12 cellular contexts compared by ENCODE assay signal in the genomic region with DNA sequence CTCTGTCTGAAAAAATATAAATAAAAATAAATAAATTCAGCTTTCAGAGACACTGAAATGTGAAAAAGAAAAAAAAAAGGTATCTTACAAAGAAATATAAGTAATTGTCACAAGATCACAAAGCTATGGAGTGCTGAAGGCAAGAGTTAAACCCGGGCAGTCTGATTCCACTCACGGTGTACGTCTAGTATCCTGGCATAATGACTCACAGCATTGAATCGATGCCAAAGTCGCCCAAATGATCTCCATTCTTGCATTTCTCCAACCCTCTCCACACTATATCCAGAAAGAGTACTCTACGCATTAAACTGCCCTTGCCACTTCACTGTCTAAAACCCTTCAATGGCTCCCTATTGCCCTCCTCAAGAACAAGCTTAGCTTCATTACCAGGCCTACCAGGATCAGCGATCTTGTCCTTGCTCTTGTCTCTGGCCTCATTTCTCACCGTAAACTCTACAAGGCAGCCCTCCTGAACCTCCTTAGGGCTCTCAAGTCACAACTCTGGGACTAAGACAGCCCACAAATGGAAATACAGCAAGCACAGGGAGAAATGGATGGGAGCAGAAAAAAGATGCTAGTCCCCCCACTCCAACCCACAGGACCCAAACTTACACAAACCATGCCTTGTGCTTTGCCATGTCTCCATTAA. TPM values are rescaled to one million over a fixed set of nuclear protein-coding genes. Genes with fewer than 3 reads are reported as not detected.
DNase-seq lines count a peak whose midpoint lies in the region; ATAC-seq and TF ChIP-seq lines count a peak whose summit lies in the region.
"Had no signal": no experiment of that assay in that cellular context is flagged by ENCODE, and none has a peak within 500 bp of the region (broad histone marks: within the 10 kb centered on the region; RNA-seq: fewer than 3 reads in every experiment).

No MANE protein-coding gene starts in this region.

- CTCF ChIA-PET in PC-9 (lab: Charles Lee), result no interaction called here

- H3K4me1 ChIP-seq in PC-9 (replicated peaks; ENCODE audit: insufficient read depth) (peaks cover 14% of the 10 kb centered on the region), esophagus muscularis mucosa (peaks cover 0 to 35% (median 4%) of the 10 kb centered on the region in 4 donors), Karpas-422 (ENCODE audit: low read length) (peaks cover 23% of the 10 kb centered on the region)

- ATAC-seq in HG03565 (IDR thresholded peaks at IDR 0.05; ENCODE audit: unreplicated experiment), result no peak
- ATAC-seq: natural killer cell treated with Interleukin-12 subunit alpha and Interleukin-12 subunit beta and Interleukin-15 and Interleukin-18, amount 100 ng/mL, for 72 hours had no signal

- H3K27ac ChIP-seq in PC-9, result peak overlapping the region; percentile 24; the same call in 1 of the 2 replicates
- no peak overlapping the region for H3K27ac ChIP-seq in esophagus muscularis mucosa (replicated peaks in 1 of 4)
- no peak overlapping the region for H3K27ac ChIP-seq in Karpas-422 (ENCODE audit: low read length)

- H3K4me3 ChIP-seq in PC-9 (no peak overlapping the region), esophagus muscularis mucosa (no peak overlapping the region), Karpas-422 (ENCODE audit: low read length) (no peak overlapping the region)

- POLR2A ChIA-PET in PC-9 (lab: Charles Lee; ENCODE audit: unreplicated experiment), result interaction anchor here (0.5 kb wide), 1 partner anchor 81 kb away, joined by 4 read pairs; no protein-coding TSS in a partner anchor

- BruUV-seq in PC-9 (replicated peaks; lab: Mats Ljungman, UMichigan), result no TSS peak

- peaks cover 5% of the 10 kb centered on the region; the same call in 1 of the 2 replicates for H3F3A ChIP-seq in PC-9 (ENCODE audit: insufficient read depth, low read depth)

- H4K20me1 ChIP-seq in PC-9 (ENCODE audit: insufficient read depth), result no peaks in the 10 kb centered on the region
- no peaks in the 10 kb centered on the region for H4K20me1 ChIP-seq in Karpas-422 (ENCODE audit: insufficient read depth, low read depth, low read length)

- H3K9me3 ChIP-seq in PC-9 (ENCODE audit: insufficient read depth, low read depth) (no peaks in the 10 kb centered on the region), esophagus muscularis mucosa (no peaks in the 10 kb centered on the region), Karpas-422 (ENCODE audit: low read length) (no peaks in the 10 kb centered on the region)

- intact Hi-C loops in PC-9 (cut with micrococcal nuclease; ENCODE audit: unreplicated experiment) (no loop called here), esophagus muscularis mucosa (cut with DNase I) (no loop called here)

- H3K27me3 ChIP-seq in PC-9 (ENCODE audit: insufficient read depth, low read depth) (no peaks in the 10 kb centered on the region), esophagus muscularis mucosa (no peaks in the 10 kb centered on the region), Karpas-422 (ENCODE audit: low read length) (no peaks in the 10 kb centered on the region)

- H3K4me2 ChIP-seq in PC-9, result no peak overlapping the region
- H3K4me2 ChIP-seq in Karpas-422 (ENCODE audit: low read depth, low read length, poor library complexity, severe bottlenecking), result no peak overlapping the region

- TF ChIP-seq EP300 in esophagus muscularis mucosa (IDR thresholded peaks at IDR 0.05), result no peak

- H2AFZ ChIP-seq in PC-9 (no peak overlapping the region), Karpas-422 (ENCODE audit: low read length) (no peak overlapping the region)

- no peaks in the 10 kb centered on the region for H3K9me2 ChIP-seq in PC-9 (ENCODE audit: insufficient read depth)
- no peaks in the 10 kb centered on the region for H3K9me2 ChIP-seq in Karpas-422 (replicated peaks; ENCODE audit: insufficient read depth, low read length)

- H3K79me2 ChIP-seq in PC-9 (ENCODE audit: low read depth), result 0 out of 2 replicates have a peak, but pooled peaks cover 3% of the 10 kb centered on the region
- H3K79me2 ChIP-seq in Karpas-422 (ENCODE audit: low read length), result peaks cover 99% of the 10 kb centered on the region

- no peak for TF ChIP-seq POLR2A in esophagus muscularis mucosa (IDR thresholded peaks at IDR 0.05; ENCODE audit: low read depth)

- DNase-seq in H4 (ENCODE audit: low spot score) (peak; percentile 71), PC-9 (peak in 1 of 2 experiments; percentile 22), esophagus muscularis mucosa (ENCODE audit: extremely low spot score) (peak; percentile 70), renal cortical epithelial cell (ENCODE audit: low read depth) (peak; percentile 26), Karpas-422 (no peak), iPS-NIHi7 (ENCODE audit: extremely low spot score) (no peak)
- DNase-seq: activated CD4-positive, CD25-positive, alpha-beta regulatory T cell; CD4-positive, alpha-beta T cell; cortex of kidney; NCI-H1092 had no signal

- no peak overlapping the region for H3K9ac ChIP-seq in Karpas-422 (ENCODE audit: low read length)

- no peak for TF ChIP-seq CTCF in PC-9 (conservative IDR thresholded peaks at IDR 0.05)
- no peak for TF ChIP-seq CTCF in esophagus muscularis mucosa (IDR thresholded peaks at IDR 0.05)

- no peaks in the 10 kb centered on the region; the same call in 1 of the 2 replicates for H3K36me3 ChIP-seq in PC-9 (ENCODE audit: low read depth)
- peaks cover 0 to 11% (median 0%) of the 10 kb centered on the region in 4 donors for H3K36me3 ChIP-seq in esophagus muscularis mucosa
- peaks cover 11% of the 10 kb centered on the region; the same call in 1 of the 2 replicates for H3K36me3 ChIP-seq in Karpas-422 (ENCODE audit: insufficient read depth, low read length)

- WGBS in esophagus muscularis mucosa, result 86% methylated on average over 8 of the region's 8 CpGs

RNA-seq across cellular contexts. Expression of a gene that starts 7.7 kb away (rescaled TPM):
- total RNA-seq in H4 (2014; rRNA removed; shearing (Covaris generic)), result 27.5 and 33.8 TPM in 2 replicates
- 46.6 and 59.4 TPM in 2 replicates for total RNA-seq in PC-9 (2021)
- 10 to 100 TPM; 55.2 to 69.3 (median 63.4) TPM for total RNA-seq in esophagus muscularis mucosa
- 94.1 and 111 TPM in 2 replicates for total RNA-seq in renal cortical epithelial cell
- total RNA-seq in Karpas-422 (2014; rRNA removed; shearing (Covaris generic); ENCODE audit: low replicate concordance), result 49.0 and 53.6 TPM in 2 replicates

Comparison
In these comparisons a context has a peak if more than half of its experiments do, and no peak if none do; other contexts are left out.
1. DNase-seq: peak in H4 (single experiment), esophagus muscularis mucosa (single experiment) and renal cortical epithelial cell (single experiment); none in Karpas-422 (single experiment) and iPS-NIHi7 (single experiment).